24 cellular contexts compared by ENCODE assay signal in the genomic region with DNA sequence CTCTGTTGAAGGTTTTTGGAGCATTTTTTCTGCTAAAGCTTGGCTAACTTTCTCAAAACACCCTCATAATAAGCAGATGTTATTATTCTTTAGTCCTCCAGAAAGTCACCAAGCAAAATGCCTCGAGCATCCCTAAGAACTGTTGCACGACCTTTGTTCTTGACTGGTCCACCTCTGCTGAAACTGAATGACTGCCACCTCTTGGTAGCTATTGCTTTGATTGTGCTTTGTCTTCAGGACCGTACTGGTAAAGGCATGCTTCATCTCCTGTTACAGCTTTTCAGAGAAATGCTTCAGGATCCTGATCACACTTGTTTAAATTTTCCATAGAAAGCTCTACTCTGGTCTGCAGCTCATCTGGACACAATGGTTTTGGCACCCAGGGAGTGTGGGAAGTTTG.
DNase-seq lines count a peak whose midpoint lies in the region; ATAC-seq and TF ChIP-seq lines count a peak whose summit lies in the region.
"Had no signal": no experiment of that assay in that cellular context is flagged by ENCODE, and none has a peak within 500 bp of the region (broad histone marks: within the 10 kb centered on the region; RNA-seq: fewer than 3 reads in every experiment).

No MANE protein-coding gene starts in this region.

- H3K79me2 ChIP-seq in GM23338 (replicated peaks; ENCODE audit: insufficient read depth) (no peaks in the 10 kb centered on the region), mesendoderm (ENCODE audit: control insufficient read depth, insufficient read depth, low read length) (no peaks in the 10 kb centered on the region)

- WGBS in mesendoderm (ENCODE audit: extremely low coverage, insufficient coverage, low lambda C conversion rate) = no CpG with 5 or more reads among the region's 3 CpGs

- no peaks in the 10 kb centered on the region for H3K9me3 ChIP-seq in HAP-1

- no peak overlapping the region for H3K27ac Mint-ChIP-seq in GM23338
- H3K27ac Mint-ChIP-seq: CD8-positive, alpha-beta memory T cell; T-helper 17 cell had no signal

- H3K18ac ChIP-seq in mesendoderm (ENCODE audit: low read length) = no peak overlapping the region

- no peaks in the 10 kb centered on the region for H3K27me3 Mint-ChIP-seq in GM23338 (ENCODE audit: insufficient read depth, low read depth, poor library complexity)

- no peaks in the 10 kb centered on the region; the same call in none of the 2 replicates for H3K9me2 ChIP-seq in GM23338 (ENCODE audit: insufficient read depth)

- H4K20me1 ChIP-seq in GM23338 (replicated peaks; ENCODE audit: insufficient read depth) = no peaks in the 10 kb centered on the region

- no peaks in the 10 kb centered on the region for H3K9me3 Mint-ChIP-seq in GM23338
- H3K9me3 Mint-ChIP-seq: CD8-positive, alpha-beta memory T cell had no signal

- in situ Hi-C loops in brain microvascular endothelial cell (cut with HindIII; ENCODE audit: low pct_ligation_motif_present, low sequenced_read_pairs) = no loop called here
- in situ Hi-C loops in HAP-1 (cut with MboI; ENCODE audit: low sequenced_read_pairs) = no loop called here
- in situ Hi-C loops in G401 (cut with HindIII; ENCODE audit: low sequenced_read_pairs) = no loop called here

- H3K4me3 Mint-ChIP-seq in GM23338 = no peak overlapping the region
- H3K4me3 Mint-ChIP-seq: CD8-positive, alpha-beta memory T cell; T-helper 17 cell had no signal

- no peak overlapping the region for H3K23ac ChIP-seq in mesendoderm (ENCODE audit: low read length)

- no peaks in the 10 kb centered on the region for H3K27me3 ChIP-seq in GM23338 (ENCODE audit: insufficient read depth)
- H3K27me3 ChIP-seq in brain microvascular endothelial cell (replicated peaks) = no peaks in the 10 kb centered on the region
- no peaks in the 10 kb centered on the region for H3K27me3 ChIP-seq in mesendoderm (ENCODE audit: insufficient read depth, low read length, poor library complexity)
- no peaks in the 10 kb centered on the region for H3K27me3 ChIP-seq in HAP-1 (ENCODE audit: low read depth)

- H2AFZ ChIP-seq in GM23338 = no peak overlapping the region

- H2BK5ac ChIP-seq in mesendoderm (ENCODE audit: low read length) = no peak overlapping the region

- H3K79me1 ChIP-seq in mesendoderm (ENCODE audit: low read length) = no peaks in the 10 kb centered on the region

- H3K4me2 ChIP-seq in GM23338 (no peak overlapping the region), mesendoderm (ENCODE audit: low read length) (no peak overlapping the region)

- no peaks in the 10 kb centered on the region; the same call in 2 of the 3 replicates for H3K36me3 Mint-ChIP-seq in GM23338 (ENCODE audit: low read depth)
- H3K36me3 Mint-ChIP-seq: CD8-positive, alpha-beta memory T cell had no signal

- H3K27ac ChIP-seq in GM23338 (ENCODE audit: low read depth) (no peak overlapping the region), brain microvascular endothelial cell (no peak overlapping the region), mesendoderm (ENCODE audit: low read depth, low read length) (no peak overlapping the region)
- H3K27ac ChIP-seq: C4-2B had no signal

- no peak overlapping the region for H3K9ac ChIP-seq in mesendoderm (ENCODE audit: low read length)

- no peaks in the 10 kb centered on the region for H3F3A ChIP-seq in GM23338 (replicated peaks; ENCODE audit: low read depth)

- H2BK15ac ChIP-seq in mesendoderm (replicated peaks; ENCODE audit: low read depth) = no peak overlapping the region

- H4K8ac ChIP-seq in mesendoderm (ENCODE audit: low read depth, low read length) = no peak overlapping the region

- peaks cover under 1% of the 10 kb centered on the region; the same call in 1 of the 2 replicates for H3K4me1 ChIP-seq in GM23338 (ENCODE audit: insufficient read depth)
- no peaks in the 10 kb centered on the region for H3K4me1 ChIP-seq in mesendoderm (ENCODE audit: control insufficient read depth, low read depth, low read length)
- no peaks in the 10 kb centered on the region for H3K4me1 ChIP-seq in HAP-1

- no peak overlapping the region for H4K5ac ChIP-seq in mesendoderm (ENCODE audit: low read length)

- H3K56ac ChIP-seq in mesendoderm (ENCODE audit: low read length) = no peak overlapping the region

- H2BK120ac ChIP-seq in mesendoderm (ENCODE audit: low read depth, low read length) = no peak overlapping the region

- TF ChIP-seq CTCF in GM23338 (conservative IDR thresholded peaks at IDR 0.05; ENCODE audit: low read depth in 2 of 2) (peak in 1 of 2 experiments; percentile 51; a peak in 2 of 4 replicates), brain microvascular endothelial cell (IDR thresholded peaks at IDR 0.05; ENCODE audit: low read depth, low read length, missing control alignments) (peak; percentile 11)

- H3K4me1 Mint-ChIP-seq in GM23338 = peaks cover 6% of the 10 kb centered on the region
- H3K4me1 Mint-ChIP-seq: CD8-positive, alpha-beta memory T cell; T-helper 17 cell had no signal

- DNase-seq in GM23338 (ENCODE audit: low spot score) (peak; percentile 26), NAMALWA (ENCODE audit: low spot score) (peak; percentile 14), brain microvascular endothelial cell (no peak), mesendoderm (peak; percentile 44), HAP-1 (ENCODE audit: low spot score in 2 of 2) (no peak), G401 (ENCODE audit: low spot score) (no peak), AG08395 (ENCODE audit: low spot score) (no peak), SHP77 treated with DMSO at 0.1 percent for 48 hours (lab: John Stamatoyannopoulos, UW) (no peak)
- DNase-seq: ACHN; AML-193; Calu3; CD8-positive, alpha-beta memory T cell; DMS153; GDM1; H7; KBM-7; NCI-H1105 treated with DMSO at 0.1 percent for 48 hours; NCI-H1694 treated with DMSO at 0.1 percent for 48 hours; NCI-H2227 treated with DMSO at 0.1 percent for 48 hours; NCI-H510A; NCI-H774; NK-92 treated with Interleukin-12 subunit alpha and Interleukin-12 subunit beta, amount 100 ng/mL, for 24 hours; T-helper 17 cell had no signal

- H3K36me3 ChIP-seq in GM23338 (ENCODE audit: insufficient read depth) = no peaks in the 10 kb centered on the region
- no peaks in the 10 kb centered on the region for H3K36me3 ChIP-seq in brain microvascular endothelial cell (replicated peaks)
- H3K36me3 ChIP-seq in mesendoderm (ENCODE audit: control insufficient read depth, insufficient read depth, low read length) = no peaks in the 10 kb centered on the region
- H3K36me3 ChIP-seq in HAP-1 (replicated peaks) = no peaks in the 10 kb centered on the region

- H2AK5ac ChIP-seq in mesendoderm (ENCODE audit: low read length) = no peak overlapping the region

- no peak overlapping the region for H3K4ac ChIP-seq in mesendoderm (ENCODE audit: low read depth, low read length)

- H3K4me3 ChIP-seq in GM23338 (no peak overlapping the region), brain microvascular endothelial cell (ENCODE audit: low read depth, low read length) (no peak overlapping the region), mesendoderm (ENCODE audit: low read length) (no peak overlapping the region), HAP-1 (no peak overlapping the region)

- peak; percentile 41; the same call in 1 of the 3 replicates for ATAC-seq in GM23338
- ATAC-seq: T-helper 17 cell had no signal

TF ChIP-seq in GM23338, 12 proteins besides CTCF, POLR2A, EP300 and RAD21 (continues in another document):
- TF ChIP-seq ZNF114 (CRISPR knock-in tag; IDR thresholded peaks at IDR 0.05) = no peak
- no peak for TF ChIP-seq JUNB (IDR thresholded peaks at IDR 0.05; ENCODE audit: unreplicated experiment)
- TF ChIP-seq, protein P1, sequence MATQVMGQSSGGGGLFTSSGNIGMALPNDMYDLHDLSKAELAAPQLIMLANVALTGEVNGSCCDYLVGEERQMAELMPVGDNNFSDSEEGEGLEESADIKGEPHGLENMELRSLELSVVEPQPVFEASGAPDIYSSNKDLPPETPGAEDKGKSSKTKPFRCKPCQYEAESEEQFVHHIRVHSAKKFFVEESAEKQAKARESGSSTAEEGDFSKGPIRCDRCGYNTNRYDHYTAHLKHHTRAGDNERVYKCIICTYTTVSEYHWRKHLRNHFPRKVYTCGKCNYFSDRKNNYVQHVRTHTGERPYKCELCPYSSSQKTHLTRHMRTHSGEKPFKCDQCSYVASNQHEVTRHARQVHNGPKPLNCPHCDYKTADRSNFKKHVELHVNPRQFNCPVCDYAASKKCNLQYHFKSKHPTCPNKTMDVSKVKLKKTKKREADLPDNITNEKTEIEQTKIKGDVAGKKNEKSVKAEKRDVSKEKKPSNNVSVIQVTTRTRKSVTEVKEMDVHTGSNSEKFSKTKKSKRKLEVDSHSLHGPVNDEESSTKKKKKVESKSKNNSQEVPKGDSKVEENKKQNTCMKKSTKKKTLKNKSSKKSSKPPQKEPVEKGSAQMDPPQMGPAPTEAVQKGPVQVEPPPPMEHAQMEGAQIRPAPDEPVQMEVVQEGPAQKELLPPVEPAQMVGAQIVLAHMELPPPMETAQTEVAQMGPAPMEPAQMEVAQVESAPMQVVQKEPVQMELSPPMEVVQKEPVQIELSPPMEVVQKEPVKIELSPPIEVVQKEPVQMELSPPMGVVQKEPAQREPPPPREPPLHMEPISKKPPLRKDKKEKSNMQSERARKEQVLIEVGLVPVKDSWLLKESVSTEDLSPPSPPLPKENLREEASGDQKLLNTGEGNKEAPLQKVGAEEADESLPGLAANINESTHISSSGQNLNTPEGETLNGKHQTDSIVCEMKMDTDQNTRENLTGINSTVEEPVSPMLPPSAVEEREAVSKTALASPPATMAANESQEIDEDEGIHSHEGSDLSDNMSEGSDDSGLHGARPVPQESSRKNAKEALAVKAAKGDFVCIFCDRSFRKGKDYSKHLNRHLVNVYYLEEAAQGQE (IDR thresholded peaks at IDR 0.05; ENCODE audit: unreplicated experiment) = no peak
- no peak for TF ChIP-seq EZH2 (IDR thresholded peaks at IDR 0.05; ENCODE audit: low read depth, unreplicated experiment)
- TF ChIP-seq CREB1 (CRISPR knock-in tag; IDR thresholded peaks at IDR 0.05; ENCODE audit: low read depth) = no peak
- TF ChIP-seq NANOG (IDR thresholded peaks at IDR 0.05; ENCODE audit: borderline replicate concordance) = no peak
- TF ChIP-seq, protein P2, sequence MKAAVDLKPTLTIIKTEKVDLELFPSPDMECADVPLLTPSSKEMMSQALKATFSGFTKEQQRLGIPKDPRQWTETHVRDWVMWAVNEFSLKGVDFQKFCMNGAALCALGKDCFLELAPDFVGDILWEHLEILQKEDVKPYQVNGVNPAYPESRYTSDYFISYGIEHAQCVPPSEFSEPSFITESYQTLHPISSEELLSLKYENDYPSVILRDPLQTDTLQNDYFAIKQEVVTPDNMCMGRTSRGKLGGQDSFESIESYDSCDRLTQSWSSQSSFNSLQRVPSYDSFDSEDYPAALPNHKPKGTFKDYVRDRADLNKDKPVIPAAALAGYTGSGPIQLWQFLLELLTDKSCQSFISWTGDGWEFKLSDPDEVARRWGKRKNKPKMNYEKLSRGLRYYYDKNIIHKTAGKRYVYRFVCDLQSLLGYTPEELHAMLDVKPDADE (IDR thresholded peaks at IDR 0.05) = no peak
- TF ChIP-seq ZNF331 (CRISPR knock-in tag; IDR thresholded peaks at IDR 0.05; ENCODE audit: low read depth) = no peak
- no peak for TF ChIP-seq POLR2AphosphoS5 (IDR thresholded peaks at IDR 0.05; ENCODE audit: low read depth)
- TF ChIP-seq EZH2phosphoT487 (IDR thresholded peaks at IDR 0.05; ENCODE audit: unreplicated experiment) = no peak
- TF ChIP-seq STAT1 (IDR thresholded peaks at IDR 0.05; ENCODE audit: unreplicated experiment) = no peak

Comparison
In these comparisons a context has a peak if more than half of its experiments do, and no peak if none do; other contexts are left out.
1. DNase-seq: peak in GM23338 (single experiment), NAMALWA (single experiment) and mesendoderm (single experiment); none in brain microvascular endothelial cell (single experiment), HAP-1 (0 of 2), G401 (single experiment), AG08395 (single experiment) and SHP77 treated with DMSO at 0.1 percent for 48 hours (single experiment).